In genomic region chr6:44270526-44271405, GRCh38 we compare ENCODE assay signal across 10 cellular contexts. TPM values are rescaled to one million over a fixed set of nuclear protein-coding genes. Genes with fewer than 3 reads are reported as not detected.
DNase-seq lines count a peak whose midpoint lies in the region; ATAC-seq and TF ChIP-seq lines count a peak whose summit lies in the region.
"Had no signal": no experiment of that assay in that cellular context is flagged by ENCODE, and none has a peak within 500 bp of the region (broad histone marks: within the 10 kb centered on the region; RNA-seq: fewer than 3 reads in every experiment).

No MANE protein-coding gene starts in this region.

- H3K4me3 ChIP-seq in CD8-positive, alpha-beta memory T cell (ENCODE audit: low read length): no peak overlapping the region
- H3K4me3 ChIP-seq in Loucy (ENCODE audit: low read length, poor library complexity, severe bottlenecking): peak overlapping the region; percentile 46
- peak overlapping the region; percentile 17 for H3K4me3 ChIP-seq in astrocyte of the cerebellum (ENCODE audit: low read depth, low read length)

- H3K4me3 Mint-ChIP-seq in CD8-positive, alpha-beta memory T cell: peak overlapping the region; percentile 34 to 84 (median 78)
- peak overlapping the region; percentile 30 for H3K4me3 Mint-ChIP-seq in natural killer cell treated with Interleukin-12 subunit alpha and Interleukin-12 subunit beta and Interleukin-15 and Interleukin-18, amount 100 ng/mL, for 72 hours

- CTCF ChIA-PET in CD8-positive, alpha-beta memory T cell (lab: Charles Lee): interaction anchor here (0.8 to 1.3 kb wide), 4 partner anchors 34 to 76 kb away, joined by 3 to 4 read pairs (median 3); partner anchors contain the start of gene AARS2

- peak overlapping the region; percentile 48 for H3K4me2 ChIP-seq in Loucy (ENCODE audit: low read depth, low read length, poor library complexity, severe bottlenecking)

- peaks cover 51% of the 10 kb centered on the region for H3K27me3 ChIP-seq in CD8-positive, alpha-beta memory T cell (ENCODE audit: insufficient read depth, low read length, poor library complexity, severe bottlenecking)
- no peaks in the 10 kb centered on the region for H3K27me3 ChIP-seq in Loucy (ENCODE audit: insufficient read depth, low read length, poor library complexity, severe bottlenecking)

- H3K27ac ChIP-seq in CD8-positive, alpha-beta memory T cell (ENCODE audit: low read depth, low read length): no peak overlapping the region

- DNase-seq in CD8-positive, alpha-beta memory T cell: peak in 1 of 5 donors; percentile 53
- DNase-seq in astrocyte of the cerebellum (ENCODE audit: low read depth): no peak
- no peak for DNase-seq in natural killer cell treated with Interleukin-12 subunit alpha and Interleukin-12 subunit beta and Interleukin-15 and Interleukin-18, amount 100 ng/mL, for 72 hours (ENCODE audit: low spot score)
- DNase-seq in NCI-H1048 (lab: John Stamatoyannopoulos, UW): no peak
- DNase-seq in HPDE6-E6E7 (ENCODE audit: extremely low spot score): no peak
- DNase-seq in activated CD8-positive, alpha-beta memory T cell treated with anti-CD3 and anti-CD28 coated beads, Interleukin-2, amount 50 U/mL, for 4 hours: no peak
- DNase-seq: activated naive CD4-positive, alpha-beta T cell treated with anti-CD3 and anti-CD28 coated beads, Interleukin-2, amount 50 U/mL, for 16 hours had no signal

- peaks cover 0 to 8% (median 0%) of the 10 kb centered on the region in 3 donors for H3K36me3 Mint-ChIP-seq in CD8-positive, alpha-beta memory T cell
- no peaks in the 10 kb centered on the region for H3K36me3 Mint-ChIP-seq in natural killer cell treated with Interleukin-12 subunit alpha and Interleukin-12 subunit beta and Interleukin-15 and Interleukin-18, amount 100 ng/mL, for 72 hours

- H3K9ac ChIP-seq in Loucy (ENCODE audit: low read depth, low read length, poor library complexity, severe bottlenecking): no peak overlapping the region

- H3K4me1 Mint-ChIP-seq in CD8-positive, alpha-beta memory T cell: peaks cover 5 to 22% (median 21%) of the 10 kb centered on the region in 3 donors
- peaks cover 16 to 27% of the 10 kb centered on the region in 2 donors for H3K4me1 Mint-ChIP-seq in natural killer cell treated with Interleukin-12 subunit alpha and Interleukin-12 subunit beta and Interleukin-15 and Interleukin-18, amount 100 ng/mL, for 72 hours (ENCODE audit: low read depth in 2 of 2)

- peak in 1 of 2 donors; percentile 24 for ATAC-seq in natural killer cell treated with Interleukin-12 subunit alpha and Interleukin-12 subunit beta and Interleukin-15 and Interleukin-18, amount 100 ng/mL, for 72 hours
- no peak for ATAC-seq in GM19452 (IDR thresholded peaks at IDR 0.05; ENCODE audit: unreplicated experiment)

- no peaks in the 10 kb centered on the region for H3F3A ChIP-seq in Loucy (ENCODE audit: low read depth)

- H3K79me2 ChIP-seq in Loucy (ENCODE audit: insufficient read depth, low read length): no peaks in the 10 kb centered on the region

- H3K27me3 Mint-ChIP-seq in CD8-positive, alpha-beta memory T cell: peaks cover 49 to 54% of the 10 kb centered on the region in 2 donors
- H3K27me3 Mint-ChIP-seq in natural killer cell treated with Interleukin-12 subunit alpha and Interleukin-12 subunit beta and Interleukin-15 and Interleukin-18, amount 100 ng/mL, for 72 hours: peaks cover 38 to 45% of the 10 kb centered on the region in 2 donors

- H3K9me3 ChIP-seq in CD8-positive, alpha-beta memory T cell (ENCODE audit: low read length): no peaks in the 10 kb centered on the region
- H3K9me3 ChIP-seq in Loucy (ENCODE audit: insufficient read depth, low read depth, low read length): no peaks in the 10 kb centered on the region

- H3K9me3 Mint-ChIP-seq in CD8-positive, alpha-beta memory T cell: no peaks in the 10 kb centered on the region
- no peaks in the 10 kb centered on the region for H3K9me3 Mint-ChIP-seq in natural killer cell treated with Interleukin-12 subunit alpha and Interleukin-12 subunit beta and Interleukin-15 and Interleukin-18, amount 100 ng/mL, for 72 hours

- H2AFZ ChIP-seq in Loucy (ENCODE audit: low read length): no peak overlapping the region

- POLR2A ChIA-PET in CD8-positive, alpha-beta memory T cell (lab: Charles Lee): interaction anchor here (1.4 kb wide), 1 partner anchor 24 kb away, joined by 7 read pairs; the partner anchor contains the start of gene HSP90AB1

- peak overlapping the region in 1 of 8 donors; percentile 81 for H3K27ac Mint-ChIP-seq in CD8-positive, alpha-beta memory T cell
- H3K27ac Mint-ChIP-seq in natural killer cell treated with Interleukin-12 subunit alpha and Interleukin-12 subunit beta and Interleukin-15 and Interleukin-18, amount 100 ng/mL, for 72 hours: no peak overlapping the region

- no peaks in the 10 kb centered on the region for H3K36me3 ChIP-seq in CD8-positive, alpha-beta memory T cell (ENCODE audit: insufficient read depth, low read length)
- H3K36me3 ChIP-seq in Loucy (ENCODE audit: insufficient read depth, low read length): no peaks in the 10 kb centered on the region

- no peaks in the 10 kb centered on the region for H3K9me2 ChIP-seq in Loucy (replicated peaks; ENCODE audit: low read depth, low read length)

- TF ChIP-seq CTCF in Loucy (conservative IDR thresholded peaks at IDR 0.05; ENCODE audit: low read length) (no peak), astrocyte of the cerebellum (IDR thresholded peaks at IDR 0.05; ENCODE audit: low read depth, low read length, missing control alignments) (no peak)

- H4K20me1 ChIP-seq in Loucy (ENCODE audit: insufficient read depth, low read length, poor library complexity, severe bottlenecking): no peaks in the 10 kb centered on the region

- no peaks in the 10 kb centered on the region for H3K4me1 ChIP-seq in CD8-positive, alpha-beta memory T cell (ENCODE audit: insufficient read depth, low read length)
- peaks cover 12% of the 10 kb centered on the region for H3K4me1 ChIP-seq in Loucy (ENCODE audit: insufficient read depth, low read length, poor library complexity, severe bottlenecking)

- in situ Hi-C loops in astrocyte of the cerebellum (cut with HindIII; ENCODE audit: low sequenced_read_pairs): no loop called here

RNA-seq across cellular contexts. Expression of gene TMEM151B, which starts 0.5 kb away (rescaled TPM):
- total RNA-seq in CD8-positive, alpha-beta memory T cell: not detected
- not detected for polyA plus RNA-seq in CD8-positive, alpha-beta memory T cell
- not detected for total RNA-seq in natural killer cell treated with Interleukin-12 subunit alpha and Interleukin-12 subunit beta and Interleukin-15 and Interleukin-18, amount 100 ng/mL, for 72 hours
- total RNA-seq: liver had no signal
- polyA plus RNA-seq: liver had no signal

RNA-seq across cellular contexts. Expression of gene NFKBIE, which starts 5.4 kb away (rescaled TPM):
- 10 to 100 TPM; 33.1 to 34.3 TPM for total RNA-seq in CD8-positive, alpha-beta memory T cell
- 5.3 TPM for polyA plus RNA-seq in CD8-positive, alpha-beta memory T cell
- 10 to 100 TPM; 24.1 to 26.1 TPM for total RNA-seq in natural killer cell treated with Interleukin-12 subunit alpha and Interleukin-12 subunit beta and Interleukin-15 and Interleukin-18, amount 100 ng/mL, for 72 hours

RNA-seq across cellular contexts. Expression of gene SLC35B2, which starts 13.4 kb away (rescaled TPM):
- 10 to 100 TPM; 34.8 to 35.7 TPM for total RNA-seq in CD8-positive, alpha-beta memory T cell
- 49.0 TPM for polyA plus RNA-seq in CD8-positive, alpha-beta memory T cell
- total RNA-seq in natural killer cell treated with Interleukin-12 subunit alpha and Interleukin-12 subunit beta and Interleukin-15 and Interleukin-18, amount 100 ng/mL, for 72 hours: 10 to 100 TPM; 34.6 to 39.4 TPM

RNA-seq across cellular contexts. Expression of gene HSP90AB1, which starts 23.9 kb away (rescaled TPM):
- total RNA-seq in CD8-positive, alpha-beta memory T cell: 1,000 to 10,000 TPM; 2,387 to 2,400 TPM
- polyA plus RNA-seq in CD8-positive, alpha-beta memory T cell: 460 TPM
- total RNA-seq in natural killer cell treated with Interleukin-12 subunit alpha and Interleukin-12 subunit beta and Interleukin-15 and Interleukin-18, amount 100 ng/mL, for 72 hours: 1,000 to 10,000 TPM; 1,035 to 1,696 TPM

RNA-seq across cellular contexts. Expression of gene AARS2, which starts 42.4 kb away (rescaled TPM):
- 10 to 100 TPM; 25.8 to 27.7 TPM for total RNA-seq in CD8-positive, alpha-beta memory T cell
- 10.4 TPM for polyA plus RNA-seq in CD8-positive, alpha-beta memory T cell
- total RNA-seq in natural killer cell treated with Interleukin-12 subunit alpha and Interleukin-12 subunit beta and Interleukin-15 and Interleukin-18, amount 100 ng/mL, for 72 hours: 10 to 100 TPM; 19.3 to 32.6 TPM
